In the genomic region with DNA sequence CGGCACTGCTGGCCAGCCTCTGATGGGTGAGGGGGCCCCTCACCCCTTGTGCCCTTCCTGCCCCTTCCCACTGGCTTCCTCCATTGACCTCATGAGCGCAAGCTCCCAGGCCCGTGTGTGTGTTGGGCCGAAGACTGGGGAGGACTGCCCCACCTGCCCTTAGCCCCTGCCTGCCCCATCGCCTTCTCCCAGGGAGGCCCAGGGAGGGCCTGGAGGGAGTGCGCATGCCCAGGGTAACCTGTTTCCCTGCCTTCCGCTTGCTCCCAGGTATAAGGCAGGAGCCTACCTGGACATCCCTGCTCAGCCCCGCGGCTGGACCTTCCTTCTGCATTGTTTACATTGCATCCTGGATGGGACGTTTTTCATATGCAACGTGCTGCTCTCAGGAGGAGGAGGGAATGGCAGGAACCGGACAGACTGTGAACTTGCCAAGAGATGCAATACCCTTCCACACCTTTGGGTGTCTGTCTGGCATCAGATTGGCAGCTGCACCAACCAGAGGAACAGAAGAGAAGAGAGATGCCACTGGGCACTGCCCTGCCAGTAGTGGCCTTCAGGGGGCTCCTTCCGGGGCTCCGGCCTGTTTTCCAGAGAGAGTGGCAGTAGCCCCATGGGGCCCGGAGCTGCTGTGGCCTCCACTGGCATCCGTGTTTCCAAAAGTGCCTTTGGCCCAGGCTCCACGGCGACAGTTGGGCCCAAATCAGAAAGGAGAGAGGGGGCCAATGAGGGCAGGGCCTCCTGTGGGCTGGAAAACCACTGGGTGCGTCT, we compare ENCODE assay signal across 9 cellular contexts. TPM values are rescaled to one million over a fixed set of nuclear protein-coding genes. Genes with fewer than 3 reads are reported as not detected.
DNase-seq lines count a peak whose midpoint lies in the region; ATAC-seq, FAIRE-seq and TF ChIP-seq lines count a peak whose summit lies in the region.
"Had no signal": no experiment of that assay in that cellular context is flagged by ENCODE, and none has a peak within 500 bp of the region (broad histone marks: within the 10 kb centered on the region; RNA-seq: fewer than 3 reads in every experiment).

No MANE protein-coding gene starts in this region.

- peak; percentile 54 for DNase-seq in ELR (ENCODE audit: low read depth)
- peak; percentile 24 for DNase-seq in NCI-H2196 (lab: John Stamatoyannopoulos, UW; ENCODE audit: unreplicated experiment)
- no peak for DNase-seq in H1 (ENCODE audit: low read depth in 1 of 2, low spot score in 2 of 2)
- DNase-seq in osteocyte (ENCODE audit: extremely low spot score, unreplicated experiment), result no peak
- DNase-seq in SJCRH30, result no peak
- DNase-seq: activated B cell treated with CpG ODN at 0.5 μM for 24 hours had no signal

- no peak for TF ChIP-seq EP300 in H1 (IDR thresholded peaks at IDR 0.05; ENCODE audit: borderline replicate concordance in 1 of 2, low read depth in 2 of 2, low read length in 2 of 2)

- H3K27ac ChIP-seq in H1 (ENCODE audit: low read depth, low read length) (no peak overlapping the region), SJCRH30 (no peak overlapping the region)

- no peak for FAIRE-seq in H1 (lab: Jason Lieb, UNC)

- CTCF ChIA-PET in H1 (lab: Charles Lee; ENCODE audit: partially characterized antibody), result interaction anchor here (6.5 to 33.1 kb wide), 3 partner anchors 13 to 34 kb away, joined by 52 to 619 read pairs (median 590); a partner anchor contains a TSS

- H2BK12ac ChIP-seq in H1 (ENCODE audit: low read depth, low read length), result peak overlapping the region; percentile 19; the same call in 1 of the 2 replicates

- POLR2A ChIA-PET in H1 (lab: Charles Lee; ENCODE audit: partially characterized antibody), result interaction anchor here (1.0 to 43.8 kb wide), 3 partner anchors 2 to 94 kb away, joined by 3 to 1505 read pairs (median 1505); a partner anchor contains a TSS

- TF ChIP-seq CTCF in H1 (IDR thresholded peaks at IDR 0.05; ENCODE audit: control extremely low read depth in 1 of 3, insufficient read depth in 1 of 3, low read depth in 1 of 3, low read length in 3 of 3) (peak in 2 of 3 experiments; percentile 50 to 60; a peak in 3 of 4 replicates), osteocyte (IDR thresholded peaks at IDR 0.05) (peak; percentile 53)

- H4K8ac ChIP-seq in H1 (ENCODE audit: extremely low read depth, insufficient read depth, low read length), result 0 out of 2 replicates have a peak overlapping the region, but pooled peaks have one; percentile 9

- H3K36me3 ChIP-seq in H1 (ENCODE audit: control insufficient read depth in 2 of 4, insufficient read depth in 4 of 4, low read length in 3 of 4) (no peaks in the 10 kb centered on the region), SJCRH30 (no peaks in the 10 kb centered on the region)

- peaks cover 3% of the 10 kb centered on the region for H3K27me3 Mint-ChIP-seq in osteocyte (ENCODE audit: unreplicated experiment)

- H2BK15ac ChIP-seq in H1 (ENCODE audit: low read length), result peak overlapping the region; percentile 61; the same call in 1 of the 2 replicates

- H3K4me1 ChIP-seq in H1 (replicated peaks in 1 of 4; ENCODE audit: control insufficient read depth in 3 of 4, insufficient read depth in 4 of 4, low read length in 3 of 4), result peaks cover 0 to 27% (median 12%) of the 10 kb centered on the region in 4 experiments; a peak in 6 of 7 replicates
- peaks cover 20% of the 10 kb centered on the region for H3K4me1 ChIP-seq in SJCRH30

- peak; percentile 29 to 51 for TF ChIP-seq RAD21 in H1 (IDR thresholded peaks at IDR 0.05 in 1 of 2, conservative IDR thresholded peaks at IDR 0.05 in 1 of 2; ENCODE audit: low read depth in 2 of 2, low read length in 2 of 2)

- no peaks in the 10 kb centered on the region for H3K79me2 ChIP-seq in H1 (ENCODE audit: control insufficient read depth in 1 of 2, insufficient read depth in 2 of 2, low read length in 2 of 2)

- H2BK120ac ChIP-seq in H1 (replicated peaks; ENCODE audit: low read depth, low read length), result no peak overlapping the region

- no peak overlapping the region for H4K5ac ChIP-seq in H1 (ENCODE audit: insufficient read length, low read depth, low read length)

- H3K27me3 ChIP-seq in H1 (replicated peaks in 1 of 4; ENCODE audit: control insufficient read depth in 3 of 4, extremely low read depth in 1 of 4, insufficient read depth in 3 of 4, low read length in 3 of 4), result peaks cover 0 to 36% (median 18%) of the 10 kb centered on the region in 4 experiments; a peak in 6 of 7 replicates
- H3K27me3 ChIP-seq in SJCRH30, result no peaks in the 10 kb centered on the region

- H3K14ac ChIP-seq in H1 (ENCODE audit: insufficient read length), result no peak overlapping the region

- peaks cover 28% of the 10 kb centered on the region for H3K4me1 Mint-ChIP-seq in osteocyte (ENCODE audit: unreplicated experiment)

- H3K9me3 ChIP-seq in H1 (ENCODE audit: insufficient read depth in 2 of 2, low read depth in 1 of 2, low read length in 1 of 2), result no peaks in the 10 kb centered on the region
- H3K9me3 ChIP-seq in SJCRH30 (replicated peaks), result no peaks in the 10 kb centered on the region

- H3K27ac Mint-ChIP-seq in osteocyte (ENCODE audit: unreplicated experiment), result no peak overlapping the region
- H3K27ac Mint-ChIP-seq: activated B cell treated with CpG ODN at 0.5 μM for 24 hours had no signal

- H3K79me1 ChIP-seq in H1 (ENCODE audit: low read depth, low read length), result no peaks in the 10 kb centered on the region

- H4K20me1 ChIP-seq in H1 (replicated peaks in 1 of 2; ENCODE audit: control insufficient read depth in 1 of 2, insufficient read depth in 2 of 2, low read length in 2 of 2), result no peaks in the 10 kb centered on the region

- H3K36me3 Mint-ChIP-seq in osteocyte (ENCODE audit: unreplicated experiment), result no peaks in the 10 kb centered on the region

- no peak overlapping the region; the same call in 1 of the 2 replicates for H2BK5ac ChIP-seq in H1 (ENCODE audit: low read depth, low read length)

- no peaks in the 10 kb centered on the region for H3K9me3 Mint-ChIP-seq in osteocyte (ENCODE audit: unreplicated experiment)
- H3K9me3 Mint-ChIP-seq: activated B cell treated with CpG ODN at 0.5 μM for 24 hours had no signal

- no peak overlapping the region for H3K4me2 ChIP-seq in H1 (ENCODE audit: insufficient read depth in 1 of 2, low read depth in 2 of 2, low read length in 2 of 2)

- peaks cover 5% of the 10 kb centered on the region; the same call in 1 of the 2 replicates for H3K23me2 ChIP-seq in H1 (ENCODE audit: low read depth, low read length)

- H3K9ac ChIP-seq in H1 (replicated peaks in 1 of 4; ENCODE audit: extremely low read depth in 1 of 4, low read depth in 3 of 4, low read length in 3 of 4), result no peak overlapping the region

- WGBS in H1 (ENCODE audit: extremely low coverage in 1 of 2, insufficient coverage in 1 of 2, insufficient read length in 1 of 2, insufficient replicate concordance in 2 of 2, low coverage in 1 of 2, low lambda C conversion rate in 2 of 2, missing lambda C conversion rate in 1 of 2), 2 experiments, result 77% methylated on average over 19 of the region's 19 CpGs; no CpG with 5 or more reads in 1 of the 2 experiments

- H3K4me3 ChIP-seq in H1 (ENCODE audit: extremely low read depth in 1 of 4, insufficient read depth in 2 of 4, low read depth in 3 of 4, low read length in 4 of 4) (no peak overlapping the region), SJCRH30 (no peak overlapping the region)

- H3K4me3 Mint-ChIP-seq in osteocyte (ENCODE audit: unreplicated experiment), result no peak overlapping the region
- H3K4me3 Mint-ChIP-seq: activated B cell treated with CpG ODN at 0.5 μM for 24 hours had no signal

- no peak for TF ChIP-seq POLR2A in H1 (IDR thresholded peaks at IDR 0.05; ENCODE audit: control extremely low read depth in 1 of 2, low read depth in 2 of 2, low read length in 2 of 2)

- H3K23ac ChIP-seq in H1 (ENCODE audit: insufficient read length), result no peak overlapping the region

- no peak overlapping the region for H4K91ac ChIP-seq in H1 (replicated peaks; ENCODE audit: insufficient read length, low read length)

- no peak overlapping the region for H2AFZ ChIP-seq in H1 (ENCODE audit: low read length)

- H2BK20ac ChIP-seq in H1 (ENCODE audit: low read length), result no peak overlapping the region

- H2AK5ac ChIP-seq in H1 (ENCODE audit: low read depth, low read length), result no peak overlapping the region

- no peak overlapping the region for H3K18ac ChIP-seq in H1 (ENCODE audit: extremely low read depth, low read length)

- no peak for ATAC-seq in GM19455 (IDR thresholded peaks at IDR 0.05; ENCODE audit: unreplicated experiment)
- no peak for ATAC-seq in GM21723 (IDR thresholded peaks at IDR 0.05; ENCODE audit: unreplicated experiment)
- ATAC-seq in GM21515 (IDR thresholded peaks at IDR 0.05; ENCODE audit: unreplicated experiment), result no peak

- no peak overlapping the region for H3K56ac ChIP-seq in H1 (replicated peaks; ENCODE audit: insufficient read length, low read depth, low read length)

- no peak overlapping the region for H3K4ac ChIP-seq in H1 (replicated peaks; ENCODE audit: insufficient read length, low read depth, low read length)

RNA-seq across cellular contexts. Expression of a gene that starts 8.8 kb away (rescaled TPM):
- total RNA-seq in H1 (2021; fragmentation: NEBNext Ultra II Directional; extraction: Animal tissue kit (Norgen Biotek cat#: 25700)), result 0.48 and 0.60 TPM in 2 replicates
- 0.22 and 0.23 TPM in 2 replicates for polyA plus RNA-seq in H1 (2011; rRNA removed)
- polyA plus RNA-seq in H1 (2011; cell fraction: cytosol; rRNA removed), result 0.21 TPM
- polyA plus RNA-seq in H1 (2011; cell fraction: nucleus; rRNA removed), result 1.0 TPM
- 0.12 to 0.18 TPM (median 0.17 TPM) in 3 of 4 replicates, not detected in the other for polyA plus RNA-seq in H1 (2012, experiment 1 of 2)
- polyA plus RNA-seq in H1 (2012, experiment 2 of 2), result 0.16 TPM
- polyA plus RNA-seq in H1 (2013, experiment 1 of 2), result 0.20 TPM
- polyA plus RNA-seq in H1 (2013, experiment 2 of 2), result 0.20 TPM
- polyA minus RNA-seq in H1 (2011; rRNA and poly(A)+ RNA removed), result 0.27 and 0.85 TPM in 2 replicates
- not detected for polyA minus RNA-seq in H1 (2011; cell fraction: cytosol; rRNA and poly(A)+ RNA removed)
- 2.5 TPM for polyA minus RNA-seq in H1 (2011; cell fraction: nucleus; rRNA and poly(A)+ RNA removed)
- 0.39 and 0.54 TPM in 2 replicates for total RNA-seq in osteocyte
- 0.43 and 0.48 TPM in 2 replicates for total RNA-seq in SJCRH30 (2014; rRNA removed; shearing (Covaris generic))
- total RNA-seq: activated B cell treated with CpG ODN at 0.5 μM for 24 hours had no signal

RNA-seq across cellular contexts. Expression of a gene that starts 15.3 kb away (rescaled TPM):
- 28.7 and 34.3 TPM in 2 replicates for total RNA-seq in H1 (2021; fragmentation: NEBNext Ultra II Directional; extraction: Animal tissue kit (Norgen Biotek cat#: 25700))
- 159 and 215 TPM in 2 replicates for polyA plus RNA-seq in H1 (2011; rRNA removed)
- polyA plus RNA-seq in H1 (2011; cell fraction: cytosol; rRNA removed), result 112 TPM
- 104 TPM for polyA plus RNA-seq in H1 (2011; cell fraction: nucleus; rRNA removed)
- polyA plus RNA-seq in H1 (2012, experiment 1 of 2), result 33.4 to 49.1 TPM (median 43.9 TPM) in 4 replicates
- 56.2 TPM for polyA plus RNA-seq in H1 (2012, experiment 2 of 2)
- polyA plus RNA-seq in H1 (2013, experiment 1 of 2), result 17.9 TPM
- polyA plus RNA-seq in H1 (2013, experiment 2 of 2), result 16.9 TPM
- 55.7 and 84.0 TPM in 2 replicates for polyA minus RNA-seq in H1 (2011; rRNA and poly(A)+ RNA removed)
- 89.2 TPM for polyA minus RNA-seq in H1 (2011; cell fraction: cytosol; rRNA and poly(A)+ RNA removed)
- polyA minus RNA-seq in H1 (2011; cell fraction: nucleus; rRNA and poly(A)+ RNA removed), result 65.8 TPM
- total RNA-seq in osteocyte, result 33.3 and 39.3 TPM in 2 replicates
- total RNA-seq in SJCRH30 (2014; rRNA removed; shearing (Covaris generic)), result 1.0 and 2.5 TPM in 2 replicates

RNA-seq across cellular contexts. Expression of a gene that starts 43.7 kb away (rescaled TPM):
- 31.9 and 32.7 TPM in 2 replicates for total RNA-seq in H1 (2021; fragmentation: NEBNext Ultra II Directional; extraction: Animal tissue kit (Norgen Biotek cat#: 25700))
- polyA plus RNA-seq in H1 (2011; rRNA removed), result 28.9 and 32.9 TPM in 2 replicates
- 27.4 TPM for polyA plus RNA-seq in H1 (2011; cell fraction: cytosol; rRNA removed)
- 35.6 TPM for polyA plus RNA-seq in H1 (2011; cell fraction: nucleus; rRNA removed)
- 19.1 to 31.3 TPM (median 29.5 TPM) in 4 replicates for polyA plus RNA-seq in H1 (2012, experiment 1 of 2)
- polyA plus RNA-seq in H1 (2012, experiment 2 of 2), result 32.6 TPM
- 12.6 TPM for polyA plus RNA-seq in H1 (2013, experiment 1 of 2)
- 11.3 TPM for polyA plus RNA-seq in H1 (2013, experiment 2 of 2)
- polyA minus RNA-seq in H1 (2011; rRNA and poly(A)+ RNA removed), result 65.4 and 80.3 TPM in 2 replicates
- 39.1 TPM for polyA minus RNA-seq in H1 (2011; cell fraction: cytosol; rRNA and poly(A)+ RNA removed)
- 31.4 TPM for polyA minus RNA-seq in H1 (2011; cell fraction: nucleus; rRNA and poly(A)+ RNA removed)
- total RNA-seq in osteocyte, result 36.7 and 40.5 TPM in 2 replicates
- 16.6 and 17.3 TPM in 2 replicates for total RNA-seq in SJCRH30 (2014; rRNA removed; shearing (Covaris generic))

Comparison
In these comparisons a context has a peak if more than half of its experiments do, and no peak if none do; other contexts are left out.
1. DNase-seq: peak in ELR (single experiment) and NCI-H2196 (single experiment); none in H1 (0 of 2), osteocyte (single experiment) and SJCRH30 (0 of 2).